Comparison of ENCODE assay signal across 30 cellular contexts in genomic region chr11:64681171-64681570, GRCh38. TPM values are rescaled to one million over a fixed set of nuclear protein-coding genes. Genes with fewer than 3 reads are reported as not detected.
"Had no signal": no experiment of that assay in that cellular context is flagged by ENCODE, and none has a peak within 500 bp of the region (broad histone marks: within the 10 kb centered on the region; RNA-seq: fewer than 3 reads in every experiment).

No MANE protein-coding gene starts in this region.

- DNase-seq: colonic mucosa; cortex of kidney; dermis blood vessel endothelial cell; effector CD4-positive, alpha-beta T cell; effector CD8-positive, alpha-beta T cell; effector memory CD4-positive, alpha-beta T cell; effector memory CD8-positive, alpha-beta T cell; endodermal cell; erythroblast; esophagus squamous epithelium; foreskin fibroblast; foreskin keratinocyte; foreskin melanocyte; gastrocnemius medialis; glutamatergic neuron; heart left ventricle; heart right ventricle had no signal

- ATAC-seq: effector memory CD8-positive, alpha-beta T cell; esophagus mucosa; foreskin keratinocyte; gastrocnemius medialis; gastroesophageal sphincter; heart left ventricle; heart right ventricle had no signal

- H3K27ac ChIP-seq: colonic mucosa, coronary artery, dorsolateral prefrontal cortex, epithelial cell of prostate, esophagus muscularis mucosa, esophagus squamous epithelium, foreskin keratinocyte, gastrocnemius medialis, gastroesophageal sphincter, heart left ventricle, heart right ventricle had no signal

- H3K36me3 ChIP-seq: colonic mucosa, esophagus muscularis mucosa, esophagus squamous epithelium, gastrocnemius medialis, gastroesophageal sphincter, heart left ventricle, heart right ventricle had no signal

- H3K4me1 ChIP-seq: colonic mucosa, esophagus muscularis mucosa, gastroesophageal sphincter had no signal

- H3K9me3 ChIP-seq: colonic mucosa, esophagus muscularis mucosa, esophagus squamous epithelium, gastrocnemius medialis, gastroesophageal sphincter, heart left ventricle, heart right ventricle had no signal

- FAIRE-seq: colon, endometrium, endothelial cell of umbilical vein, frontal cortex had no signal

- H3K4me3 ChIP-seq: colonic mucosa, coronary artery, dorsolateral prefrontal cortex, esophagus muscularis mucosa, esophagus squamous epithelium, gastrocnemius medialis, gastroesophageal sphincter, heart left ventricle, heart right ventricle had no signal

- H3K27me3 ChIP-seq: colonic mucosa, dorsolateral prefrontal cortex had no signal

RNA-seq across cellular contexts. Expression of gene NRXN2, which starts 41.8 kb away (rescaled TPM):
- total RNA-seq: dermis blood vessel endothelial cell, dermis microvascular lymphatic vessel endothelial cell, endothelial cell of umbilical vein, epithelial cell of proximal tubule, foreskin keratinocyte, glomerular endothelial cell had no signal
- polyA plus RNA-seq: endothelial cell of umbilical vein, foreskin keratinocyte had no signal
